Comparison of ENCODE assay signal across 31 cellular contexts in the genomic region with DNA sequence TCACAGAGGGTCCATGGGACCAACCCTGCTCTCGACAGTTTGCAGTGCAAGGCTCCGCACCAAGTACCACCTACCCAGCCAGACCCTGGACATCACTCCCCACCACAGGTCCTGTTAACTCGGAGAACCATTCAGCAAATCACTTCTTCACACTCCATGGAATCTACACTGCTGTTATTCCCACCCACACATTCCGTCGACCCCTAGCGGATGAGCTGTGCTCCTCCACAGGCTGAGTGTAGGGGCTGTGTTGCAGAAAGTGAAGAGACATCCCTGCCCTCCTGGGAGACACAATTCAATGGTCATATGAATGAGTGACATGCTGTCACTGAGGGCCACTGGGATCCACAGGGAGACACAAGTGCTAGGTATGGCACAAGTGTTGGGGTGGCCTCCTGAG. TPM values are rescaled to one million over a fixed set of nuclear protein-coding genes. Genes with fewer than 3 reads are reported as not detected.
"Had no signal": no experiment of that assay in that cellular context is flagged by ENCODE, and none has a peak within 500 bp of the region (broad histone marks: within the 10 kb centered on the region; RNA-seq: fewer than 3 reads in every experiment).

No MANE protein-coding gene starts in this region.

- H3K4me2 ChIP-seq: PC-9 had no signal

- H3K4me3 ChIP-seq: ascending aorta, body of pancreas, PC-9, SK-N-MC had no signal

- H2AFZ ChIP-seq: PC-9 had no signal

- ATAC-seq: activated CD4-positive, alpha-beta T cell treated with anti-CD3 and anti-CD28 coated beads for 36 hours; activated CD4-positive, CD25-positive, alpha-beta regulatory T cell treated with anti-CD3 and anti-CD28 coated beads, Interleukin-2, amount 50 U/mL, for 24 hours; activated CD8-positive, alpha-beta T cell treated with anti-CD3 and anti-CD28 coated beads, Interleukin-2, amount 10 ng/mL, durations not matched to agents 7 days and 5 days; body of pancreas had no signal

- H3K9me3 ChIP-seq: ascending aorta, body of pancreas had no signal

- DNase-seq: activated CD4-positive, alpha-beta T cell treated with anti-CD3 and anti-CD28 coated beads for 36 hours; activated CD4-positive, alpha-beta T cell treated with anti-CD3 and anti-CD28 coated beads, Interleukin-2, amount 10 ng/mL, durations not matched to agents 7 days and 5 days; activated CD4-positive, alpha-beta T cell treated with anti-CD3 and anti-CD28 coated beads, Interleukin-2, amount 50 U/mL, for 48 hours; activated CD8-positive, alpha-beta T cell treated with anti-CD3 and anti-CD28 coated beads, Interleukin-2, amount 10 ng/mL, durations not matched to agents 7 days and 5 days; activated gamma-delta T cell; activated naive CD4-positive, alpha-beta T cell treated with Interleukin-2 at 50 U/mL for 16 hours; activated naive CD8-positive, alpha-beta T cell treated with anti-CD3 and anti-CD28 coated beads, Interleukin-2, amount 10 ng/mL, durations not matched to agents 7 days and 5 days; activated T-cell treated with anti-CD3 and anti-CD28 coated beads, Interleukin-2, amount 50 U/mL, for 24 hours; amygdala; body of pancreas; central memory CD4-positive, alpha-beta T cell; Karpas-422; NCI-H1105; NCI-H1417 treated with DMSO at 0.1 percent for 48 hours; NCI-H187 treated with DMSO at 0.1 percent for 48 hours; NCI-H2081; NCI-H226; NCI-H446 treated with DMSO at 0.1 percent for 48 hours; NCI-H524; PC-9; Right ventricle myocardium superior; T1000 had no signal

- H3K27me3 ChIP-seq: ascending aorta, body of pancreas had no signal

- H3K27ac ChIP-seq: body of pancreas, PC-9, SK-N-MC had no signal

RNA-seq across cellular contexts. Expression of gene RHBDF1, which starts 33.1 kb away (rescaled TPM):
- total RNA-seq: T-helper 2 cell treated with Interferon-gamma antibody and Interleukin-4, amounts not matched to agents 100 ng/mL and 5 ng/mL, for 36 hours had no signal

RNA-seq across cellular contexts. Expression of gene HBZ, which starts 46.9 kb away (rescaled TPM):
- total RNA-seq: activated CD4-positive, alpha-beta T cell treated with anti-CD3 and anti-CD28 coated beads for 36 hours; activated CD4-positive, alpha-beta T cell treated with anti-CD3 and anti-CD28 coated beads, Interleukin-2, amount 10 ng/mL, durations not matched to agents 7 days and 5 days; activated CD8-positive, alpha-beta T cell treated with anti-CD3 and anti-CD28 coated beads, Interleukin-2, amount 10 ng/mL, durations not matched to agents 7 days and 5 days; activated naive CD8-positive, alpha-beta T cell treated with anti-CD3 and anti-CD28 coated beads, Interleukin-2, amount 10 ng/mL, durations not matched to agents 7 days and 5 days; activated T-helper 2 cell treated with anti-CD3 and anti-CD28 coated beads, Interferon-gamma antibody, Interleukin-2, Interleukin-4, amounts not matched to agents 10 μg/mL and 5 μg/mL and 100 μg/mL, durations not matched to agents 14 hours and 24 hours and 36 hours; ascending aorta; body of pancreas; cerebellum; MCF 10A; OCI-LY7; PC-9; Right ventricle myocardium superior; T-helper 1 cell treated with Interleukin-12 subunit alpha and Interleukin-12 subunit beta and Interleukin-4 antibody, amounts not matched to agents 30 ng/mL and 1 ng/mL, for 36 hours; T-helper 2 cell treated with Interferon-gamma antibody and Interleukin-4, amounts not matched to agents 100 ng/mL and 5 ng/mL, for 36 hours had no signal

RNA-seq across cellular contexts. Expression of gene SNRNP25, which starts 51.9 kb away (rescaled TPM):
- total RNA-seq: ascending aorta had no signal
